18 cellular contexts compared by ENCODE assay signal in the genomic region with DNA sequence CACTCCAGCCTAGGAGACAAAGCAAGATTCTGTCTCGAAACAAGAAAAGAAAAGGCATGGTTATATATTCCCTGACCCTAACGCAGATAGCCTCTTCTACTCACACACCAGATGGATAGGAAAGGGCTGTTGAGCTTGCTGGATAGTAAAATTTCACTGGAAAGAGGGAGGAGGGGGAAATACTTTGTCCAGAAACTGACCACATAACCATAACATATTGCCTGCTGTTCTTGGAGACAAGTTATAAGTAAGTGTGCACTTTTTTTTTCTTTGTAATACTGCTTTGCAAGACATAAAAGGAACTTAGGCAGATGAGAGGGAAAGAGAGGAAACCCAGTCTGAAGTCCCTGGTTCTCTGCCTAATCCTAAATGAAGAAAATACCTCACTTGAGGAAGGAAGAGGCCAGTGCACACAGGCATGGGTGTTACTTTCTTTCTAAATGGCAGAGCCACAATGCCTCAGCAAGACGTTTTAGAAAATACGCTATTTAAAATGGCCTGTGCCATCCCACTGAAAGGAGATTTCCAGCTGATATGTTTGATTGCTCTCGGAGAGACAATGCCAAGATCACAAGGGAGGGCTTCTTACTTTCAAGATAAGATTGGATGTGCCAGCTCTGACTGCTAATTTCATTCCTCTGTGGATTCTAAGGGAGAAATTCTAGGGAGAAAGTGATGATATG.
"Had no signal": no experiment of that assay in that cellular context is flagged by ENCODE, and none has a peak within 500 bp of the region (broad histone marks: within the 10 kb centered on the region; RNA-seq: fewer than 3 reads in every experiment).

No MANE protein-coding gene starts in this region.

- DNase-seq: activated CD4-positive, alpha-beta T cell treated with anti-CD3 and anti-CD28 coated beads for 36 hours; activated CD8-positive, alpha-beta memory T cell treated with anti-CD3 and anti-CD28 coated beads, Interleukin-2, amount 50 U/mL, for 4 hours; activated CD8-positive, alpha-beta T cell treated with anti-CD3 and anti-CD28 coated beads for 36 hours; activated naive CD4-positive, alpha-beta T cell; activated naive CD8-positive, alpha-beta T cell treated with anti-CD3 and anti-CD28 coated beads, Interleukin-2, amount 50 U/mL, for 24 hours; body of pancreas; gastrocnemius medialis; kidney; left ventricle myocardium superior; retina; stimulated activated CD4-positive, alpha-beta T cell treated with anti-CD3 and anti-CD28 coated beads, Interleukin-4, amount 100 ng/mL, for 24 hours; upper lobe of right lung had no signal

- H3K9ac ChIP-seq: parathyroid adenoma had no signal

- H3K27ac Mint-ChIP-seq: activated CD4-positive, alpha-beta T cell treated with anti-CD3 and anti-CD28 coated beads for 36 hours; activated CD8-positive, alpha-beta T cell treated with anti-CD3 and anti-CD28 coated beads for 36 hours; activated naive CD8-positive, alpha-beta T cell treated with anti-CD3 and anti-CD28 coated beads, Interleukin-2, amount 50 U/mL, for 24 hours; activated T-helper 1 cell treated with anti-CD3 and anti-CD28 coated beads, Interleukin-12 subunit alpha, Interleukin-12 subunit beta, Interleukin-2, Interleukin-4 antibody, amounts not matched to agents 30 ng/mL and 10 ng/mL and 1 ng/mL, durations not matched to agents 14 hours and 24 hours and 36 hours; dendritic cell treated with granulocyte-macrophage colony-stimulating factor and Interleukin-4, amounts not matched to agents 40 ng/mL and 50 ng/mL, for 4 days; stimulated activated naive CD8-positive, alpha-beta T cell treated with anti-CD3 and anti-CD28 coated beads, Interleukin-15, Interleukin-2, amounts not matched to agents 100 ng/mL and 50 ng/mL, for 24 hours had no signal

- H3K27me3 ChIP-seq: body of pancreas, gastrocnemius medialis, upper lobe of right lung had no signal

- ATAC-seq: activated CD4-positive, alpha-beta T cell treated with anti-CD3 and anti-CD28 coated beads for 36 hours; activated CD8-positive, alpha-beta T cell treated with anti-CD3 and anti-CD28 coated beads for 36 hours; activated naive CD8-positive, alpha-beta T cell treated with anti-CD3 and anti-CD28 coated beads, Interleukin-2, amount 50 U/mL, for 24 hours; body of pancreas; gastrocnemius medialis; left ventricle myocardium superior; upper lobe of right lung had no signal

- H3K27ac ChIP-seq: body of pancreas, gastrocnemius medialis, parathyroid adenoma, upper lobe of right lung had no signal

- H3K4me1 ChIP-seq: body of pancreas, gastrocnemius medialis, parathyroid adenoma, upper lobe of right lung had no signal

- H3K9me3 Mint-ChIP-seq: activated CD8-positive, alpha-beta T cell treated with anti-CD3 and anti-CD28 coated beads for 36 hours; activated naive CD8-positive, alpha-beta T cell treated with anti-CD3 and anti-CD28 coated beads, Interleukin-2, amount 50 U/mL, for 24 hours; activated T-helper 1 cell treated with anti-CD3 and anti-CD28 coated beads, Interleukin-12 subunit alpha, Interleukin-12 subunit beta, Interleukin-2, Interleukin-4 antibody, amounts not matched to agents 30 ng/mL and 10 ng/mL and 1 ng/mL, durations not matched to agents 14 hours and 24 hours and 36 hours; central memory CD8-positive, alpha-beta T cell; dendritic cell treated with granulocyte-macrophage colony-stimulating factor and Interleukin-4, amounts not matched to agents 40 ng/mL and 50 ng/mL, for 4 days; neural crest cell; stimulated activated naive CD8-positive, alpha-beta T cell treated with anti-CD3 and anti-CD28 coated beads, Interleukin-15, Interleukin-2, amounts not matched to agents 100 ng/mL and 50 ng/mL, for 24 hours had no signal

- H3K9me3 ChIP-seq: body of pancreas, gastrocnemius medialis, upper lobe of right lung had no signal

- H3K36me3 ChIP-seq: upper lobe of right lung had no signal

- H3K4me3 ChIP-seq: body of pancreas, gastrocnemius medialis, upper lobe of right lung had no signal

- H3K4me3 Mint-ChIP-seq: activated CD4-positive, alpha-beta T cell treated with anti-CD3 and anti-CD28 coated beads for 36 hours; activated CD8-positive, alpha-beta T cell treated with anti-CD3 and anti-CD28 coated beads for 36 hours; activated naive CD8-positive, alpha-beta T cell treated with anti-CD3 and anti-CD28 coated beads, Interleukin-2, amount 50 U/mL, for 24 hours; activated T-helper 1 cell treated with anti-CD3 and anti-CD28 coated beads, Interleukin-12 subunit alpha, Interleukin-12 subunit beta, Interleukin-2, Interleukin-4 antibody, amounts not matched to agents 30 ng/mL and 10 ng/mL and 1 ng/mL, durations not matched to agents 14 hours and 24 hours and 36 hours; central memory CD8-positive, alpha-beta T cell; dendritic cell treated with granulocyte-macrophage colony-stimulating factor and Interleukin-4, amounts not matched to agents 40 ng/mL and 50 ng/mL, for 4 days; neural crest cell; stimulated activated naive CD8-positive, alpha-beta T cell treated with anti-CD3 and anti-CD28 coated beads, Interleukin-15, Interleukin-2, amounts not matched to agents 100 ng/mL and 50 ng/mL, for 24 hours had no signal

- H3K4me1 Mint-ChIP-seq: activated CD4-positive, alpha-beta T cell treated with anti-CD3 and anti-CD28 coated beads for 36 hours; activated naive CD8-positive, alpha-beta T cell treated with anti-CD3 and anti-CD28 coated beads, Interleukin-2, amount 50 U/mL, for 24 hours; central memory CD8-positive, alpha-beta T cell had no signal

- H3K27me3 Mint-ChIP-seq: activated CD8-positive, alpha-beta T cell treated with anti-CD3 and anti-CD28 coated beads for 36 hours; activated naive CD8-positive, alpha-beta T cell treated with anti-CD3 and anti-CD28 coated beads, Interleukin-2, amount 50 U/mL, for 24 hours; dendritic cell treated with granulocyte-macrophage colony-stimulating factor and Interleukin-4, amounts not matched to agents 40 ng/mL and 50 ng/mL, for 4 days; stimulated activated naive CD8-positive, alpha-beta T cell treated with anti-CD3 and anti-CD28 coated beads, Interleukin-15, Interleukin-2, amounts not matched to agents 100 ng/mL and 50 ng/mL, for 24 hours had no signal
